ENCODE assay signal across 19 cellular contexts in the genomic region with DNA sequence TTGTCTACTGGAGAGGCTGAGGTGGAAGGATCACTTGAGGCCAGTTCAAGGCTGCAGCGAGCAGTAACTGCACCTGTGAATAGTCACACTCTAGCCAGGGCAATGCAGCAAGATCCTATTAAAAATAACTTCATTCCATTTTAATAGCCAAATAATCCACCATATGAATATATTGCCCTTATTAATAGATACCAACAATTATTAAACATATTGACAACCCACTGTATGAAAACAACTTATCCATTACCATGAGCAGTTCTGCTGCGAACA. TPM values are rescaled to one million over a fixed set of nuclear protein-coding genes. Genes with fewer than 3 reads are reported as not detected.
A peak's percentile ranks its signal among the peaks of the same experiment; 100 is the strongest.
DNase-seq lines count a peak whose midpoint lies in the region; ATAC-seq, FAIRE-seq and TF ChIP-seq lines count a peak whose summit lies in the region.
"Had no signal": no experiment of that assay in that cellular context is flagged by ENCODE, and none has a peak within 500 bp of the region (broad histone marks: within the 10 kb centered on the region; RNA-seq: fewer than 3 reads in every experiment).

No MANE protein-coding gene starts in this region.

- no peak for FAIRE-seq in K562 (lab: Jason Lieb, UNC)

- H4K20me1 ChIP-seq in K562 (replicated peaks; ENCODE audit: control insufficient read depth, insufficient read depth, low read length) = peaks cover 32% of the 10 kb centered on the region

- ATAC-seq in Panc1 (no peak), K562 (no peak)
- no peak for ATAC-seq in stimulated activated effector memory CD8-positive, alpha-beta T cell treated with anti-CD3 and anti-CD28 coated beads, Interleukin-12 subunit alpha, Interleukin-12 subunit beta, amount 100 ng/mL, for 72 hours

- H3K4me3 ChIP-seq in Panc1 (ENCODE audit: low read depth in 2 of 2, low read length in 2 of 2) = no peak overlapping the region
- no peak overlapping the region for H3K4me3 ChIP-seq in K562

- peaks cover 9% of the 10 kb centered on the region for H3K4me1 Mint-ChIP-seq in activated CD4-positive, alpha-beta T cell treated with anti-CD3 and anti-CD28 coated beads, Interleukin-2, amount 10 ng/mL, durations not matched to agents 24 days and 14 days
- H3K4me1 Mint-ChIP-seq in stimulated activated effector memory CD8-positive, alpha-beta T cell treated with anti-CD3 and anti-CD28 coated beads, Interleukin-12 subunit alpha, Interleukin-12 subunit beta, amount 100 ng/mL, for 72 hours = peaks cover 12% of the 10 kb centered on the region
- H3K4me1 Mint-ChIP-seq: CD4-positive, CD25-positive, alpha-beta regulatory T cell had no signal

- BruUV-seq in Panc1 (replicated peaks; lab: Mats Ljungman, UMichigan) (no TSS peak), K562 (replicated peaks; lab: Mats Ljungman, UMichigan) (no TSS peak)

- peaks cover 28% of the 10 kb centered on the region for H3K4me1 ChIP-seq in Panc1 (ENCODE audit: control insufficient read depth, insufficient read depth, low read length)
- peaks cover 8 to 55% of the 10 kb centered on the region in 2 experiments; a peak in 4 of 5 replicates for H3K4me1 ChIP-seq in K562 (replicated peaks in 1 of 2; ENCODE audit: control insufficient read depth in 2 of 2, insufficient read depth in 2 of 2, low read length in 2 of 2)
- H3K4me1 ChIP-seq: BE2C had no signal

- H3K27ac Mint-ChIP-seq in activated CD4-positive, alpha-beta T cell treated with anti-CD3 and anti-CD28 coated beads, Interleukin-2, amount 10 ng/mL, durations not matched to agents 24 days and 14 days = peak overlapping the region; percentile 34
- H3K27ac Mint-ChIP-seq in stimulated activated effector memory CD8-positive, alpha-beta T cell treated with anti-CD3 and anti-CD28 coated beads, Interleukin-12 subunit alpha, Interleukin-12 subunit beta, amount 100 ng/mL, for 72 hours = peak overlapping the region; percentile 29

- H3K27me3 Mint-ChIP-seq in activated CD4-positive, alpha-beta T cell treated with anti-CD3 and anti-CD28 coated beads, Interleukin-2, amount 10 ng/mL, durations not matched to agents 24 days and 14 days = no peaks in the 10 kb centered on the region
- H3K27me3 Mint-ChIP-seq: CD4-positive, CD25-positive, alpha-beta regulatory T cell had no signal

- H3K36me3 Mint-ChIP-seq in activated CD4-positive, alpha-beta T cell treated with anti-CD3 and anti-CD28 coated beads, Interleukin-2, amount 10 ng/mL, durations not matched to agents 24 days and 14 days (ENCODE audit: low read depth) = peaks cover 41% of the 10 kb centered on the region
- H3K36me3 Mint-ChIP-seq in stimulated activated effector memory CD8-positive, alpha-beta T cell treated with anti-CD3 and anti-CD28 coated beads, Interleukin-12 subunit alpha, Interleukin-12 subunit beta, amount 100 ng/mL, for 72 hours = peaks cover 87% of the 10 kb centered on the region
- H3K36me3 Mint-ChIP-seq: CD4-positive, CD25-positive, alpha-beta regulatory T cell had no signal

- no peak for TF ChIP-seq POLR2A in K562 (conservative IDR thresholded peaks at IDR 0.05)

- peaks cover 6% of the 10 kb centered on the region; the same call in 1 of the 2 replicates for H3K36me3 ChIP-seq in Panc1 (ENCODE audit: control insufficient read depth, insufficient read depth, low read length)
- peaks cover 81% of the 10 kb centered on the region for H3K36me3 ChIP-seq in K562 (ENCODE audit: control insufficient read depth, insufficient read depth, low read length)

- intact Hi-C loops in activated CD4-positive, alpha-beta T cell treated with anti-CD3 and anti-CD28 coated beads, Interleukin-2, amount 10 ng/mL, durations not matched to agents 24 days and 14 days (cut with micrococcal nuclease) = no loop called here
- intact Hi-C loops in Panc1 (cut with micrococcal nuclease; ENCODE audit: unreplicated experiment) (no loop called here), K562 (cut with micrococcal nuclease) (no loop called here)

- no peak overlapping the region for H2AFZ ChIP-seq in K562 (ENCODE audit: low read depth, low read length)

- no peaks in the 10 kb centered on the region for H3K9me3 ChIP-seq in Panc1 (ENCODE audit: control insufficient read depth, insufficient read depth, low read depth, low read length)
- no peaks in the 10 kb centered on the region for H3K9me3 ChIP-seq in K562 (replicated peaks; ENCODE audit: control insufficient read depth, insufficient read depth, low read depth, low read length)
- H3K9me3 ChIP-seq: BE2C had no signal

- in situ Hi-C loops in Panc1 (cut with HindIII; ENCODE audit: low pct_unique_long_range_greater_than_20kb, low sequenced_read_pairs) (no loop called here), K562 (cut with MboI) (no loop called here)

- H3K27ac ChIP-seq in Panc1 (ENCODE audit: low read length) = 0 out of 2 replicates have a peak overlapping the region, but pooled peaks have one; percentile 39
- no peak overlapping the region for H3K27ac ChIP-seq in K562 (ENCODE audit: extremely low read depth, low read depth, low read length)

- POLR2A ChIA-PET in Panc1 (lab: Charles Lee) (no interaction called here), K562 (lab: Yijun Ruan, JAX) (interaction anchor here (1.3 to 4.7 kb wide), 3 partner anchors 12 to 71 kb away, joined by 5 to 21 read pairs (median 5); partner anchors contain the start of genes DEAF1 and TMEM80)

- no peak for DNase-seq in activated CD4-positive, alpha-beta T cell treated with anti-CD3 and anti-CD28 coated beads, Interleukin-2, amount 10 ng/mL, durations not matched to agents 24 days and 14 days
- DNase-seq in activated CD4-positive, alpha-beta T cell treated with anti-CD3 and anti-CD28 coated beads, Interleukin-2, amount 50 U/mL, for 48 hours = no peak
- no peak for DNase-seq in Panc1 (ENCODE audit: low read depth, low spot score)
- DNase-seq in K562 (ENCODE audit: extremely low read depth in 1 of 4, low spot score in 3 of 4) = no peak
- no peak for DNase-seq in stimulated activated effector memory CD8-positive, alpha-beta T cell treated with anti-CD3 and anti-CD28 coated beads, Interleukin-12 subunit alpha, Interleukin-12 subunit beta, amount 100 ng/mL, for 72 hours (ENCODE audit: low spot score in 2 of 2)
- DNase-seq in NCI-H82 (lab: John Stamatoyannopoulos, UW) = no peak
- no peak for DNase-seq in mesenteric fat pad (ENCODE audit: low spot score)
- no peak for DNase-seq in iPS-NIHi7 (ENCODE audit: extremely low spot score)
- DNase-seq: BE2C; CD4-positive, CD25-positive, alpha-beta regulatory T cell; COR-L47; GDM1; NCI-H1092 treated with DMSO at 0.1 percent for 48 hours; NCI-H1694; NCI-H2081 treated with DMSO at 0.1 percent for 48 hours; NCI-H446 treated with DMSO at 0.1 percent for 48 hours; NK-92 treated with Interleukin-12 subunit alpha and Interleukin-12 subunit beta, amount 100 ng/mL, for 24 hours; SHP77 had no signal

- H3K4me3 Mint-ChIP-seq in activated CD4-positive, alpha-beta T cell treated with anti-CD3 and anti-CD28 coated beads, Interleukin-2, amount 10 ng/mL, durations not matched to agents 24 days and 14 days = no peak overlapping the region
- no peak overlapping the region for H3K4me3 Mint-ChIP-seq in stimulated activated effector memory CD8-positive, alpha-beta T cell treated with anti-CD3 and anti-CD28 coated beads, Interleukin-12 subunit alpha, Interleukin-12 subunit beta, amount 100 ng/mL, for 72 hours
- H3K4me3 Mint-ChIP-seq: CD4-positive, CD25-positive, alpha-beta regulatory T cell had no signal

- H3K9ac ChIP-seq in K562 (ENCODE audit: insufficient read depth in 1 of 2, low read depth in 2 of 2, low read length in 2 of 2) = no peak overlapping the region

- no peak for TF ChIP-seq RAD21 in K562 (CRISPR knock-in tag; conservative IDR thresholded peaks at IDR 0.05 in 1 of 2, IDR thresholded peaks at IDR 0.05 in 1 of 2)

- CTCF ChIA-PET in Panc1 (lab: Charles Lee) = interaction anchor here (1.2 kb wide), 1 partner anchor 62 kb away, joined by 5 read pairs; no protein-coding TSS in a partner anchor
- CTCF ChIA-PET in K562 (lab: Yijun Ruan, JAX; ENCODE audit: low intra/inter-chr PET ratio) = no interaction called here

- H3K9me3 Mint-ChIP-seq in activated CD4-positive, alpha-beta T cell treated with anti-CD3 and anti-CD28 coated beads, Interleukin-2, amount 10 ng/mL, durations not matched to agents 24 days and 14 days = no peaks in the 10 kb centered on the region
- no peaks in the 10 kb centered on the region for H3K9me3 Mint-ChIP-seq in stimulated activated effector memory CD8-positive, alpha-beta T cell treated with anti-CD3 and anti-CD28 coated beads, Interleukin-12 subunit alpha, Interleukin-12 subunit beta, amount 100 ng/mL, for 72 hours
- H3K9me3 Mint-ChIP-seq: CD4-positive, CD25-positive, alpha-beta regulatory T cell had no signal

- TF ChIP-seq EP300 in K562 (IDR thresholded peaks at IDR 0.05; ENCODE audit: low read length) = no peak

- no peak overlapping the region for H3K4me2 ChIP-seq in K562 (ENCODE audit: insufficient read depth, low read length)

- TF ChIP-seq CTCF in Panc1 (IDR thresholded peaks at IDR 0.05) = no peak
- no peak for TF ChIP-seq CTCF in K562 (IDR thresholded peaks at IDR 0.05 in 2 of 3, conservative IDR thresholded peaks at IDR 0.05 in 1 of 3; ENCODE audit: insufficient read depth in 2 of 3, low read depth in 1 of 3, low read length in 3 of 3)

- H3K9me1 ChIP-seq in K562 (ENCODE audit: control insufficient read depth, insufficient read depth, low read length) = peaks cover 6% of the 10 kb centered on the region

- H3K27me3 ChIP-seq in Panc1 (ENCODE audit: control insufficient read depth, insufficient read depth, low read length) (no peaks in the 10 kb centered on the region), K562 (ENCODE audit: control insufficient read depth in 2 of 2, insufficient read depth in 2 of 2, low read length in 2 of 2) (no peaks in the 10 kb centered on the region)
- H3K27me3 ChIP-seq: BE2C had no signal

- 100% methylated on average over 2 of the region's 2 CpGs for WGBS in K562 (ENCODE audit: insufficient coverage, low coverage, missing lambda C conversion rate)

- peaks cover 16% of the 10 kb centered on the region; the same call in 1 of the 3 replicates for H3K79me2 ChIP-seq in K562 (ENCODE audit: control insufficient read depth, insufficient read depth, low read length)

RNA-seq across cellular contexts. Expression of gene GATD1, which starts 10.4 kb away (rescaled TPM):
- total RNA-seq in activated CD4-positive, alpha-beta T cell treated with anti-CD3 and anti-CD28 coated beads, Interleukin-2, amount 10 ng/mL, durations not matched to agents 24 days and 14 days = 81.7 and 82.2 TPM in 2 replicates
- 229 TPM for total RNA-seq in Panc1 (2021; ENCODE audit: unreplicated experiment)
- polyA plus RNA-seq in Panc1 (2012; ENCODE audit: insufficient read length) = 200 TPM
- 140 and 450 TPM in 2 replicates for total RNA-seq in K562 (2011; cell fraction: chromatin; rRNA removed; ENCODE audit: low replicate concordance)
- 336 and 342 TPM in 2 replicates for total RNA-seq in K562 (2011; cell fraction: nucleolus; rRNA removed)
- 156 and 178 TPM in 2 replicates for total RNA-seq in K562 (2011; cell fraction: nucleoplasm; rRNA removed)
- total RNA-seq in K562 (2014; rRNA removed) = 50.8 and 50.9 TPM in 2 replicates
- total RNA-seq in K562 (2014; rRNA removed; fragmentation: Illumina TruSeq; extraction: Trizol) = 13.5 and 17.1 TPM in 2 replicates
- total RNA-seq in K562 (2015; rRNA removed; fragmentation: Illumina TruSeq; extraction: Trizol) = 45.4 and 49.5 TPM in 2 replicates
- total RNA-seq in K562 (2021) = 105 and 118 TPM in 2 replicates
- polyA plus RNA-seq in K562 (2011; rRNA removed) = 35.8 and 58.6 TPM in 2 replicates
- 47.9 and 104 TPM in 2 replicates for polyA plus RNA-seq in K562 (2011; cell fraction: cytosol; rRNA removed)
- polyA plus RNA-seq in K562 (2011; cell fraction: nucleus; rRNA removed) = 263 and 504 TPM in 2 replicates
- polyA plus RNA-seq in K562 (2012) = 53.2 and 84.6 TPM in 2 replicates
- polyA plus RNA-seq in K562 (2014; fragmentation: Illumina TruSeq; extraction: Trizol) = 36.9 and 78.5 TPM in 2 replicates
- 1 to 10 TPM; 2.8 to 3.3 TPM for polyA plus RNA-seq in K562 (2014; fragmentation: Nextera tagmentation; extraction: Ambion mirVana)
- polyA plus RNA-seq in K562 (2014; rRNA removed) = 144 TPM in 2 replicates
- 6.8 and 13.8 TPM in 2 replicates for polyA minus RNA-seq in K562 (2011; rRNA and poly(A)+ RNA removed)
- 29.3 and 39.0 TPM in 2 replicates for polyA minus RNA-seq in K562 (2011; cell fraction: cytosol; rRNA and poly(A)+ RNA removed)
- 57.2 and 63.4 TPM in 2 replicates for polyA minus RNA-seq in K562 (2011; cell fraction: nucleus; rRNA and poly(A)+ RNA removed)
- 54.1 TPM for total RNA-seq in mesenteric fat pad

RNA-seq across cellular contexts. Expression of gene TALDO1, which starts 19.6 kb away (rescaled TPM):
- 265 and 279 TPM in 2 replicates for total RNA-seq in activated CD4-positive, alpha-beta T cell treated with anti-CD3 and anti-CD28 coated beads, Interleukin-2, amount 10 ng/mL, durations not matched to agents 24 days and 14 days
- total RNA-seq in Panc1 (2021; ENCODE audit: unreplicated experiment) = 257 TPM
- polyA plus RNA-seq in Panc1 (2012; ENCODE audit: insufficient read length) = 397 TPM
- 172 and 310 TPM in 2 replicates for total RNA-seq in K562 (2011; cell fraction: chromatin; rRNA removed; ENCODE audit: low replicate concordance)
- 171 and 194 TPM in 2 replicates for total RNA-seq in K562 (2011; cell fraction: nucleolus; rRNA removed)
- 200 and 202 TPM in 2 replicates for total RNA-seq in K562 (2011; cell fraction: nucleoplasm; rRNA removed)
- 507 and 536 TPM in 2 replicates for total RNA-seq in K562 (2014; rRNA removed)
- 228 and 260 TPM in 2 replicates for total RNA-seq in K562 (2014; rRNA removed; fragmentation: Illumina TruSeq; extraction: Trizol)
- total RNA-seq in K562 (2015; rRNA removed; fragmentation: Illumina TruSeq; extraction: Trizol) = 413 and 441 TPM in 2 replicates
- total RNA-seq in K562 (2021) = 541 and 595 TPM in 2 replicates
- polyA plus RNA-seq in K562 (2011; rRNA removed) = 416 and 427 TPM in 2 replicates
- 459 and 498 TPM in 2 replicates for polyA plus RNA-seq in K562 (2011; cell fraction: cytosol; rRNA removed)
- 247 and 274 TPM in 2 replicates for polyA plus RNA-seq in K562 (2011; cell fraction: nucleus; rRNA removed)
- polyA plus RNA-seq in K562 (2012) = 413 and 492 TPM in 2 replicates
- 400 and 436 TPM in 2 replicates for polyA plus RNA-seq in K562 (2014; fragmentation: Illumina TruSeq; extraction: Trizol)
- polyA plus RNA-seq in K562 (2014; fragmentation: Nextera tagmentation; extraction: Ambion mirVana) = 100 to 1,000 TPM; 328 to 492 TPM
- polyA plus RNA-seq in K562 (2014; rRNA removed) = 520 and 521 TPM in 2 replicates
- polyA minus RNA-seq in K562 (2011; rRNA and poly(A)+ RNA removed) = 150 and 162 TPM in 2 replicates
- polyA minus RNA-seq in K562 (2011; cell fraction: cytosol; rRNA and poly(A)+ RNA removed) = 252 and 295 TPM in 2 replicates
- 42.5 and 74.1 TPM in 2 replicates for polyA minus RNA-seq in K562 (2011; cell fraction: nucleus; rRNA and poly(A)+ RNA removed)
- total RNA-seq in mesenteric fat pad = 277 TPM

RNA-seq across cellular contexts. Expression of gene CEND1, which starts 23.0 kb away (rescaled TPM):
- 3.8 and 4.2 TPM in 2 replicates for total RNA-seq in activated CD4-positive, alpha-beta T cell treated with anti-CD3 and anti-CD28 coated beads, Interleukin-2, amount 10 ng/mL, durations not matched to agents 24 days and 14 days
- 15.9 TPM for total RNA-seq in Panc1 (2021; ENCODE audit: unreplicated experiment)
- polyA plus RNA-seq in Panc1 (2012; ENCODE audit: insufficient read length) = 36.1 TPM
- total RNA-seq in K562 (2011; cell fraction: chromatin; rRNA removed; ENCODE audit: low replicate concordance) = not detected in 2 replicates
- not detected in 2 replicates for total RNA-seq in K562 (2011; cell fraction: nucleolus; rRNA removed)
- total RNA-seq in K562 (2011; cell fraction: nucleoplasm; rRNA removed) = not detected in 2 replicates
- 0.18 and 0.73 TPM in 2 replicates for total RNA-seq in K562 (2014; rRNA removed)
- not detected in 2 replicates for total RNA-seq in K562 (2014; rRNA removed; fragmentation: Illumina TruSeq; extraction: Trizol)
- not detected in 2 replicates for total RNA-seq in K562 (2015; rRNA removed; fragmentation: Illumina TruSeq; extraction: Trizol)
- total RNA-seq in K562 (2021) = 0.16 and 0.63 TPM in 2 replicates
- not detected in 2 replicates for polyA plus RNA-seq in K562 (2011; rRNA removed)
- polyA plus RNA-seq in K562 (2011; cell fraction: cytosol; rRNA removed) = 0.06 TPM in 1 of 2 replicates, not detected in the other
- polyA plus RNA-seq in K562 (2011; cell fraction: nucleus; rRNA removed) = not detected in 2 replicates
- polyA plus RNA-seq in K562 (2012) = 0.28 and 0.31 TPM in 2 replicates
- polyA plus RNA-seq in K562 (2014; fragmentation: Illumina TruSeq; extraction: Trizol) = 0.13 and 0.24 TPM in 2 replicates
- polyA plus RNA-seq in K562 (2014; fragmentation: Nextera tagmentation; extraction: Ambion mirVana) = not detected
- 1.2 TPM in 1 of 2 replicates, not detected in the other for polyA plus RNA-seq in K562 (2014; rRNA removed)
- polyA minus RNA-seq in K562 (2011; rRNA and poly(A)+ RNA removed) = not detected in 2 replicates
- not detected in 2 replicates for polyA minus RNA-seq in K562 (2011; cell fraction: cytosol; rRNA and poly(A)+ RNA removed)
- not detected in 2 replicates for polyA minus RNA-seq in K562 (2011; cell fraction: nucleus; rRNA and poly(A)+ RNA removed)
- not detected for total RNA-seq in mesenteric fat pad
- total RNA-seq: A172; CD4-positive, CD25-positive, alpha-beta regulatory T cell had no signal

RNA-seq across cellular contexts. Expression of gene SLC25A22, which starts 31.2 kb away (rescaled TPM):
- 84.9 and 90.3 TPM in 2 replicates for total RNA-seq in activated CD4-positive, alpha-beta T cell treated with anti-CD3 and anti-CD28 coated beads, Interleukin-2, amount 10 ng/mL, durations not matched to agents 24 days and 14 days
- total RNA-seq in Panc1 (2021; ENCODE audit: unreplicated experiment) = 119 TPM
- 120 TPM for polyA plus RNA-seq in Panc1 (2012; ENCODE audit: insufficient read length)
- 18.6 and 84.0 TPM in 2 replicates for total RNA-seq in K562 (2011; cell fraction: chromatin; rRNA removed; ENCODE audit: low replicate concordance)
- total RNA-seq in K562 (2011; cell fraction: nucleolus; rRNA removed) = 75.0 and 76.5 TPM in 2 replicates
- total RNA-seq in K562 (2011; cell fraction: nucleoplasm; rRNA removed) = 35.6 and 39.5 TPM in 2 replicates
- 17.0 and 21.5 TPM in 2 replicates for total RNA-seq in K562 (2014; rRNA removed)
- total RNA-seq in K562 (2014; rRNA removed; fragmentation: Illumina TruSeq; extraction: Trizol) = 2.5 and 3.0 TPM in 2 replicates
- total RNA-seq in K562 (2015; rRNA removed; fragmentation: Illumina TruSeq; extraction: Trizol) = 11.4 and 11.8 TPM in 2 replicates
- 54.7 and 55.4 TPM in 2 replicates for total RNA-seq in K562 (2021)
- polyA plus RNA-seq in K562 (2011; rRNA removed) = 9.3 and 32.2 TPM in 2 replicates
- 10.7 and 26.2 TPM in 2 replicates for polyA plus RNA-seq in K562 (2011; cell fraction: cytosol; rRNA removed)
- 46.7 and 86.6 TPM in 2 replicates for polyA plus RNA-seq in K562 (2011; cell fraction: nucleus; rRNA removed)
- polyA plus RNA-seq in K562 (2012) = 25.7 and 28.8 TPM in 2 replicates
- 15.0 and 37.3 TPM in 2 replicates for polyA plus RNA-seq in K562 (2014; fragmentation: Illumina TruSeq; extraction: Trizol)
- under 1 TPM; 0.41 to 0.44 TPM for polyA plus RNA-seq in K562 (2014; fragmentation: Nextera tagmentation; extraction: Ambion mirVana)
- 30.0 and 32.8 TPM in 2 replicates for polyA plus RNA-seq in K562 (2014; rRNA removed)
- 6.1 and 7.3 TPM in 2 replicates for polyA minus RNA-seq in K562 (2011; rRNA and poly(A)+ RNA removed)
- polyA minus RNA-seq in K562 (2011; cell fraction: cytosol; rRNA and poly(A)+ RNA removed) = 19.8 and 31.9 TPM in 2 replicates
- 14.7 and 16.0 TPM in 2 replicates for polyA minus RNA-seq in K562 (2011; cell fraction: nucleus; rRNA and poly(A)+ RNA removed)
- total RNA-seq in mesenteric fat pad = 26.3 TPM

RNA-seq across cellular contexts. Expression of gene PIDD1, which starts 38.2 kb away (rescaled TPM):
- 28.9 and 29.6 TPM in 2 replicates for total RNA-seq in activated CD4-positive, alpha-beta T cell treated with anti-CD3 and anti-CD28 coated beads, Interleukin-2, amount 10 ng/mL, durations not matched to agents 24 days and 14 days
- 75.9 TPM for total RNA-seq in Panc1 (2021; ENCODE audit: unreplicated experiment)
- polyA plus RNA-seq in Panc1 (2012; ENCODE audit: insufficient read length) = 86.9 TPM
- total RNA-seq in K562 (2011; cell fraction: chromatin; rRNA removed; ENCODE audit: low replicate concordance) = 31.9 and 139 TPM in 2 replicates
- total RNA-seq in K562 (2011; cell fraction: nucleolus; rRNA removed) = 157 and 166 TPM in 2 replicates
- total RNA-seq in K562 (2011; cell fraction: nucleoplasm; rRNA removed) = 58.5 and 69.8 TPM in 2 replicates
- 13.2 and 18.7 TPM in 2 replicates for total RNA-seq in K562 (2014; rRNA removed)
- 0.95 and 1.0 TPM in 2 replicates for total RNA-seq in K562 (2014; rRNA removed; fragmentation: Illumina TruSeq; extraction: Trizol)
- total RNA-seq in K562 (2015; rRNA removed; fragmentation: Illumina TruSeq; extraction: Trizol) = 7.3 and 7.6 TPM in 2 replicates
- 31.3 and 32.1 TPM in 2 replicates for total RNA-seq in K562 (2021)
- polyA plus RNA-seq in K562 (2011; rRNA removed) = 8.5 and 20.7 TPM in 2 replicates
- polyA plus RNA-seq in K562 (2011; cell fraction: cytosol; rRNA removed) = 13.4 and 29.0 TPM in 2 replicates
- 284 and 380 TPM in 2 replicates for polyA plus RNA-seq in K562 (2011; cell fraction: nucleus; rRNA removed)
- polyA plus RNA-seq in K562 (2012) = 20.6 and 37.0 TPM in 2 replicates
- polyA plus RNA-seq in K562 (2014; fragmentation: Illumina TruSeq; extraction: Trizol) = 3.0 and 11.1 TPM in 2 replicates
- under 1 TPM; 0.32 to 0.36 TPM for polyA plus RNA-seq in K562 (2014; fragmentation: Nextera tagmentation; extraction: Ambion mirVana)
- polyA plus RNA-seq in K562 (2014; rRNA removed) = 47.5 and 52.7 TPM in 2 replicates
- polyA minus RNA-seq in K562 (2011; rRNA and poly(A)+ RNA removed) = 2.6 and 3.2 TPM in 2 replicates
- polyA minus RNA-seq in K562 (2011; cell fraction: cytosol; rRNA and poly(A)+ RNA removed) = 11.4 and 11.9 TPM in 2 replicates
- 53.5 and 55.9 TPM in 2 replicates for polyA minus RNA-seq in K562 (2011; cell fraction: nucleus; rRNA and poly(A)+ RNA removed)
- total RNA-seq in mesenteric fat pad = 10.2 TPM
